Comparison of ENCODE assay signal across 12 cellular contexts in genomic region chr11:34327804-34328631, GRCh38. TPM values are rescaled to one million over a fixed set of nuclear protein-coding genes. Genes with fewer than 3 reads are reported as not detected.
DNase-seq lines count a peak whose midpoint lies in the region; ATAC-seq and TF ChIP-seq lines count a peak whose summit lies in the region.
"Had no signal": no experiment of that assay in that cellular context is flagged by ENCODE, and none has a peak within 500 bp of the region (broad histone marks: within the 10 kb centered on the region; RNA-seq: fewer than 3 reads in every experiment).

No MANE protein-coding gene starts in this region.

- no peaks in the 10 kb centered on the region for H3K9me3 Mint-ChIP-seq in HFFc6
- H3K9me3 Mint-ChIP-seq: CD4-positive, alpha-beta memory T cell; neural progenitor cell had no signal

- no peak overlapping the region for H3K27ac Mint-ChIP-seq in HFFc6
- H3K27ac Mint-ChIP-seq: CD4-positive, alpha-beta memory T cell; neural progenitor cell had no signal

- intact Hi-C loops in right lobe of liver (cut with DNase I): no loop called here

- no peak for TF ChIP-seq CTCF in coronary artery (IDR thresholded peaks at IDR 0.05)
- no peak for TF ChIP-seq CTCF in right lobe of liver (IDR thresholded peaks at IDR 0.05)
- TF ChIP-seq CTCF in HFFc6 (IDR thresholded peaks at IDR 0.05): no peak

- no peak overlapping the region for H3K4me3 Mint-ChIP-seq in HFFc6
- H3K4me3 Mint-ChIP-seq: CD4-positive, alpha-beta memory T cell; neural progenitor cell had no signal

- no peaks in the 10 kb centered on the region; the same call in 1 of the 2 replicates for H3K27me3 Mint-ChIP-seq in HFFc6 (ENCODE audit: insufficient read depth)

- no peak for TF ChIP-seq POLR2A in right lobe of liver (IDR thresholded peaks at IDR 0.05)

- peak overlapping the region; percentile 24 to 55 for H3K27ac ChIP-seq in coronary artery
- H3K27ac ChIP-seq in right lobe of liver: no peak overlapping the region
- H3K27ac ChIP-seq in substantia nigra (ENCODE audit: low read depth, low read length, poor library complexity, severe bottlenecking): peak overlapping the region; percentile 31
- H3K27ac ChIP-seq: neural progenitor cell had no signal

- peak; percentile 6 to 27 (median 16) for ATAC-seq in right lobe of liver
- ATAC-seq in GM21526 (IDR thresholded peaks at IDR 0.05; ENCODE audit: low FRiP score, unreplicated experiment): no peak

- H3K4me3 ChIP-seq in coronary artery: no peak overlapping the region
- H3K4me3 ChIP-seq in right lobe of liver: no peak overlapping the region
- H3K4me3 ChIP-seq: neural progenitor cell had no signal

- DNase-seq in NCI-H446 treated with DMSO at 0.1 percent for 48 hours (lab: John Stamatoyannopoulos, UW) (peak; percentile 89), coronary artery (ENCODE audit: low spot score) (no peak), right lobe of liver (no peak), substantia nigra (lab: John Stamatoyannopoulos, UW) (peak in 33 of 49 donors; percentile 9 to 70 (median 45)), NOMO-1 treated with dmso at 0.1 percent for 144 hours (lab: John Stamatoyannopoulos, UW; ENCODE audit: unreplicated experiment) (no peak), HT-29 (ENCODE audit: low spot score) (no peak), HFFc6 (no peak)
- DNase-seq: CD4-positive, alpha-beta memory T cell; NCI-H774; SK-N-SH had no signal

- H3K4me1 ChIP-seq in right lobe of liver: peaks cover 0 to 43% (median 0%) of the 10 kb centered on the region in 4 donors
- H3K4me1 ChIP-seq: neural progenitor cell had no signal

- peaks cover 35% of the 10 kb centered on the region for H3K4me1 Mint-ChIP-seq in HFFc6 (ENCODE audit: low read depth)
- H3K4me1 Mint-ChIP-seq: CD4-positive, alpha-beta memory T cell had no signal

- WGBS in right lobe of liver (ENCODE audit: insufficient coverage, low coverage, low lambda C conversion rate, missing lambda C conversion rate): 55% methylated on average over 5 of the region's 7 CpGs

- H3K36me3 Mint-ChIP-seq in HFFc6 (ENCODE audit: low read depth): no peaks in the 10 kb centered on the region
- H3K36me3 Mint-ChIP-seq: CD4-positive, alpha-beta memory T cell; neural progenitor cell had no signal

- H3K9me3 ChIP-seq in right lobe of liver: no peaks in the 10 kb centered on the region
- H3K9me3 ChIP-seq: SK-N-SH had no signal

- no peaks in the 10 kb centered on the region for H3K36me3 ChIP-seq in right lobe of liver
- H3K36me3 ChIP-seq: neural progenitor cell had no signal

- H3K27me3 ChIP-seq in right lobe of liver: no peaks in the 10 kb centered on the region
- H3K27me3 ChIP-seq: neural progenitor cell had no signal

RNA-seq across cellular contexts. Expression of gene ABTB2, which starts 29.8 kb away (rescaled TPM):
- total RNA-seq in right lobe of liver: 10 to 100 TPM in 3 of 6 experiments, 1 to 10 TPM in 3; 6.0 to 14.9 (median 10.0) TPM
- 26.0 and 27.3 TPM in 2 replicates for total RNA-seq in HT-29 (2014; rRNA removed; shearing (Covaris generic))
- 1 to 10 TPM; 2.5 to 3.6 (median 2.8) TPM for total RNA-seq in HFFc6 (2021; fragmentation: NEBNext Ultra II Directional; extraction: Animal tissue kit (Norgen Biotek cat#: 25700))

Comparison
In these comparisons a context has a peak if more than half of its experiments do, and no peak if none do; other contexts are left out.
1. DNase-seq: peak in NCI-H446 treated with DMSO at 0.1 percent for 48 hours (single experiment) and substantia nigra (33 of 49); none in coronary artery (single experiment), right lobe of liver (0 of 3), NOMO-1 treated with dmso at 0.1 percent for 144 hours (single experiment), HT-29 (single experiment) and HFFc6 (single experiment).
2. H3K27ac ChIP-seq: peak in coronary artery (2 of 2) and substantia nigra (single experiment); none in right lobe of liver (0 of 3).